Comparison of ENCODE assay signal across 1 cellular context in genomic region chr2:222859786-222860726, GRCh38.
TF ChIP-seq lines count a peak whose summit lies in the region.

No MANE protein-coding gene starts in this region.

TF ChIP-seq in HepG2, 621 proteins besides CTCF, POLR2A, EP300 and RAD21 (continued from another document and continues in another):
- TF ChIP-seq ATF6 (CRISPR knock-in tag; conservative IDR thresholded peaks at IDR 0.05) (no peak), HIC2 (CRISPR knock-in tag; IDR thresholded peaks at IDR 0.05; ENCODE audit: low read depth) (no peak), ZNF530 (CRISPR knock-in tag; IDR thresholded peaks at IDR 0.05; ENCODE audit: low read depth) (no peak), THAP9 (CRISPR knock-in tag; IDR thresholded peaks at IDR 0.05; ENCODE audit: borderline replicate concordance) (no peak), ZNF414 (CRISPR knock-in tag; IDR thresholded peaks at IDR 0.05) (no peak), ZGPAT (CRISPR knock-in tag; IDR thresholded peaks at IDR 0.05) (0 out of 2 replicates have a peak, but pooled peaks have one; percentile 21), ZHX2 (IDR thresholded peaks at IDR 0.05; ENCODE audit: low read depth) (no peak), ZHX2 (CRISPR knock-in tag; IDR thresholded peaks at IDR 0.05; ENCODE audit: borderline replicate concordance) (no peak), ZNF335 (CRISPR knock-in tag; IDR thresholded peaks at IDR 0.05) (no peak; the same call in 1 of the 2 replicates), BCL3 (CRISPR knock-in tag; IDR thresholded peaks at IDR 0.05) (no peak), ZBTB38 (CRISPR knock-in tag; IDR thresholded peaks at IDR 0.05) (no peak), LBX2 (CRISPR knock-in tag; IDR thresholded peaks at IDR 0.05; ENCODE audit: borderline replicate concordance) (no peak), ZNF121 (CRISPR knock-in tag; IDR thresholded peaks at IDR 0.05) (no peak), SPEN (CRISPR knock-in tag; IDR thresholded peaks at IDR 0.05; ENCODE audit: low read depth) (no peak), TFDP1 (CRISPR knock-in tag; IDR thresholded peaks at IDR 0.05; ENCODE audit: borderline replicate concordance) (no peak), HCFC1 (IDR thresholded peaks at IDR 0.05; ENCODE audit: low read depth, low read length) (no peak), ZNF549 (CRISPR knock-in tag; IDR thresholded peaks at IDR 0.05) (no peak), RBAK (CRISPR knock-in tag; IDR thresholded peaks at IDR 0.05) (no peak), ZFY (CRISPR knock-in tag; IDR thresholded peaks at IDR 0.05) (peak; percentile 68), THAP11 (CRISPR knock-in tag; IDR thresholded peaks at IDR 0.05) (no peak), SMARCC2 (IDR thresholded peaks at IDR 0.05) (no peak), ATRX (CRISPR knock-in tag; IDR thresholded peaks at IDR 0.05; ENCODE audit: borderline replicate concordance) (no peak), MEF2D (CRISPR knock-in tag; IDR thresholded peaks at IDR 0.05) (0 out of 2 replicates have a peak, but pooled peaks have one; percentile 37), ATF3 (CRISPR knock-in tag; IDR thresholded peaks at IDR 0.05) (no peak), ZNF672 (CRISPR knock-in tag; IDR thresholded peaks at IDR 0.05) (no peak), POGZ (CRISPR knock-in tag; IDR thresholded peaks at IDR 0.05) (peak; percentile 24; the same call in 1 of the 2 replicates), SRY (CRISPR knock-in tag; IDR thresholded peaks at IDR 0.05) (no peak), MAX (IDR thresholded peaks at IDR 0.05) (no peak), ZNF746 (CRISPR knock-in tag; IDR thresholded peaks at IDR 0.05) (no peak), IKZF5 (CRISPR knock-in tag; IDR thresholded peaks at IDR 0.05) (no peak), RORA (CRISPR knock-in tag; IDR thresholded peaks at IDR 0.05) (no peak), TP53 (CRISPR knock-in tag; conservative IDR thresholded peaks at IDR 0.05) (no peak), HNRNPK (IDR thresholded peaks at IDR 0.05; ENCODE audit: low read depth, low read length, poor library complexity, severe bottlenecking) (no peak), PAF1 (CRISPR knock-in tag; IDR thresholded peaks at IDR 0.05) (no peak), SKI (IDR thresholded peaks at IDR 0.05; ENCODE audit: partially characterized antibody) (peak; percentile 91), ZNF547 (CRISPR knock-in tag; IDR thresholded peaks at IDR 0.05) (no peak), PAWR (CRISPR knock-in tag; IDR thresholded peaks at IDR 0.05; ENCODE audit: borderline replicate concordance) (no peak), ZBTB46 (CRISPR knock-in tag; IDR thresholded peaks at IDR 0.05; ENCODE audit: borderline replicate concordance) (no peak), HNF4G (IDR thresholded peaks at IDR 0.05; ENCODE audit: borderline replicate concordance, low read depth, low read length) (no peak), HNF4G (CRISPR knock-in tag; IDR thresholded peaks at IDR 0.05; ENCODE audit: borderline replicate concordance, low read depth) (no peak)
